ENCODE assay signal across 8 cellular contexts in genomic region chr7:151342102-151342646, GRCh38. TPM values are rescaled to one million over a fixed set of nuclear protein-coding genes. Genes with fewer than 3 reads are reported as not detected.
A peak's percentile ranks its signal among the peaks of the same experiment; 100 is the strongest.
DNase-seq lines count a peak whose midpoint lies in the region; ATAC-seq and TF ChIP-seq lines count a peak whose summit lies in the region.

No MANE protein-coding gene starts in this region.

- no peaks in the 10 kb centered on the region for H3K9me3 ChIP-seq in effector memory CD4-positive, alpha-beta T cell (ENCODE audit: control insufficient read depth, low read length)

- H3K27me3 ChIP-seq in H7 (ENCODE audit: control insufficient read depth, insufficient read depth, low read length) = no peaks in the 10 kb centered on the region; the same call in 1 of the 2 replicates
- H3K27me3 ChIP-seq in effector memory CD4-positive, alpha-beta T cell (replicated peaks; ENCODE audit: control insufficient read depth, insufficient read depth, low read length, poor library complexity, severe bottlenecking) = no peaks in the 10 kb centered on the region

- H3K27me3 Mint-ChIP-seq in neural crest cell (ENCODE audit: low read depth) = peaks cover 11% of the 10 kb centered on the region

- peak overlapping the region; percentile 86 for H3K4me3 Mint-ChIP-seq in neural crest cell

- H3K9me3 Mint-ChIP-seq in neural crest cell = no peaks in the 10 kb centered on the region

- H3K4me1 Mint-ChIP-seq in neural crest cell = peaks cover 4% of the 10 kb centered on the region

- peak overlapping the region; percentile 68 for H3K4me3 ChIP-seq in H7 (ENCODE audit: insufficient read depth, low read depth, low read length)
- peak overlapping the region; percentile 99 for H3K4me3 ChIP-seq in effector memory CD4-positive, alpha-beta T cell (ENCODE audit: insufficient read depth, low read depth, low read length, poor library complexity, severe bottlenecking)

- H3K27ac ChIP-seq in effector memory CD4-positive, alpha-beta T cell (ENCODE audit: insufficient read depth, low read length, poor library complexity, severe bottlenecking) = peak overlapping the region; percentile 85

- peaks cover 7% of the 10 kb centered on the region for H3K36me3 ChIP-seq in H7 (replicated peaks; ENCODE audit: control insufficient read depth, insufficient read depth, low read length)
- peaks cover 19% of the 10 kb centered on the region for H3K36me3 ChIP-seq in effector memory CD4-positive, alpha-beta T cell (ENCODE audit: control insufficient read depth, insufficient read depth, low read length)

- no peak for DNase-seq in H7
- DNase-seq in NAMALWA (ENCODE audit: low spot score) = peak; percentile 87
- no peak for DNase-seq in effector memory CD4-positive, alpha-beta T cell
- no peak for DNase-seq in neural crest cell (ENCODE audit: low read depth, low spot score)
- DNase-seq in NK-92 (lab: John Stamatoyannopoulos, UW; ENCODE audit: unreplicated experiment) = no peak
- no peak for DNase-seq in UCSD-AML1 (lab: John Stamatoyannopoulos, UW; ENCODE audit: unreplicated experiment)
- no peak for DNase-seq in COLO668 (lab: John Stamatoyannopoulos, UW; ENCODE audit: unreplicated experiment)

- ATAC-seq in GM18502 (IDR thresholded peaks at IDR 0.05; ENCODE audit: poor library complexity, unreplicated experiment) = peak; percentile 53

- H3K27ac Mint-ChIP-seq in neural crest cell (ENCODE audit: unreplicated experiment) = no peak overlapping the region

- H3K36me3 Mint-ChIP-seq in neural crest cell (ENCODE audit: low read depth) = no peaks in the 10 kb centered on the region

- TF ChIP-seq CTCF in neural crest cell (conservative IDR thresholded peaks at IDR 0.05) = no peak

- peaks cover 15% of the 10 kb centered on the region for H3K4me1 ChIP-seq in effector memory CD4-positive, alpha-beta T cell (ENCODE audit: control insufficient read depth, insufficient read depth, low read length, poor library complexity, severe bottlenecking)

RNA-seq across cellular contexts. Expression of gene NUB1, which starts 0.6 kb away (rescaled TPM):
- 22.7 and 35.3 TPM in 2 replicates for total RNA-seq in H7 (2014; rRNA removed; shearing (Covaris generic))
- 32.6 and 33.2 TPM in 2 replicates for total RNA-seq in neural crest cell
